In genomic region chr11:76860539-76861475, GRCh38 we compare ENCODE assay signal across 8 cellular contexts. TPM values are rescaled to one million over a fixed set of nuclear protein-coding genes. Genes with fewer than 3 reads are reported as not detected.
DNase-seq lines count a peak whose midpoint lies in the region; ATAC-seq lines count a peak whose summit lies in the region.

TSS of gene ACER3 (plus strand) at chr11:76860918. CDS start at chr11:76860977, 59 bp downstream.

- peak within 1 kb of the TSS; percentile 87 for H3K4me3 Mint-ChIP-seq in T-helper 17 cell

- H3K9me3 ChIP-seq in T-helper 17 cell (ENCODE audit: control insufficient read depth, low read length, poor library complexity, severe bottlenecking) (no peaks in the 10 kb centered on the region), right cardiac atrium (ENCODE audit: control insufficient read depth, low read length) (no peaks in the 10 kb centered on the region), aorta (ENCODE audit: control insufficient read depth, low read length) (no peaks in the 10 kb centered on the region)

- WGBS in right cardiac atrium: 2% methylated on average over 73 of the region's 73 CpGs
- WGBS in aorta, 2 donors: 1 to 3% methylated on average over 57 to 73 of the region's 73 CpGs

- peaks cover 25% of the 10 kb centered on the region for H3K4me1 Mint-ChIP-seq in T-helper 17 cell

- DNase-seq in NCI-H146 (lab: John Stamatoyannopoulos, UW) (peak; percentile 94), T-helper 17 cell (peak; percentile 71 to 90 (median 73)), amygdala (lab: John Stamatoyannopoulos, UW) (peak in 53 of 56 donors; percentile 34 to 94 (median 74)), right cardiac atrium (peak; percentile 93 to 98 (median 97)), renal cortical epithelial cell (ENCODE audit: low read depth) (peak; percentile 63), aorta (peak; percentile 95 to 97)

- intact Hi-C loops in right cardiac atrium (cut with DNase I) (no loop called here), aorta (cut with DNase I) (loop anchor here in 1 of 2 donors (5.0 kb wide), 1 partner anchor 54 kb away; no protein-coding TSS in a partner anchor)

- no peaks in the 10 kb centered on the region for H3K36me3 Mint-ChIP-seq in T-helper 17 cell (ENCODE audit: low read depth)

- peaks cover 5% of the 10 kb centered on the region for H3K4me1 ChIP-seq in right cardiac atrium (ENCODE audit: control insufficient read depth, insufficient read depth, low read length)
- H3K4me1 ChIP-seq in aorta (ENCODE audit: control insufficient read depth in 1 of 2, insufficient read depth in 2 of 2, low read length in 2 of 2): no peaks in the 10 kb centered on the region

- no peaks in the 10 kb centered on the region for H3K36me3 ChIP-seq in aorta (ENCODE audit: control insufficient read depth in 1 of 2, insufficient read depth in 2 of 2, low read length in 1 of 2)

- peak; percentile 98 for ATAC-seq in GM18498 (IDR thresholded peaks at IDR 0.05; ENCODE audit: unreplicated experiment)
- peak; percentile 94 for ATAC-seq in HG02852 (IDR thresholded peaks at IDR 0.05; ENCODE audit: unreplicated experiment)
- peak; percentile 99 for ATAC-seq in T-helper 17 cell
- peak; percentile 99 for ATAC-seq in right cardiac atrium
- ATAC-seq in aorta (ENCODE audit: low FRiP score): peak; percentile 97

- H3K27me3 Mint-ChIP-seq in T-helper 17 cell: no peaks in the 10 kb centered on the region

- H3K27ac ChIP-seq in right cardiac atrium (ENCODE audit: low read length) (peak within 1 kb of the TSS; percentile 80), aorta (ENCODE audit: low read depth in 1 of 2, low read length in 2 of 2) (peak within 1 kb of the TSS in 1 of 2 donors; percentile 48)

- H3K27me3 ChIP-seq in right cardiac atrium (ENCODE audit: control insufficient read depth, insufficient read depth): no peaks in the 10 kb centered on the region
- H3K27me3 ChIP-seq in aorta (ENCODE audit: control insufficient read depth in 1 of 2, insufficient read depth in 2 of 2, low read length in 1 of 2): no peaks in the 10 kb centered on the region

- H3K4me3 ChIP-seq in right cardiac atrium (ENCODE audit: low read length): peak within 1 kb of the TSS; percentile 67
- peak within 1 kb of the TSS; percentile 20 to 44 for H3K4me3 ChIP-seq in aorta (ENCODE audit: low read length in 2 of 2)

- peak within 1 kb of the TSS; percentile 83 for H3K27ac Mint-ChIP-seq in T-helper 17 cell

RNA-seq across cellular contexts. Expression of gene ACER3, which starts in this region (rescaled TPM):
- total RNA-seq in T-helper 17 cell: 10 to 100 TPM in 1 of 2 donors, 1 to 10 TPM in 1; 7.6 to 10.2 TPM
- total RNA-seq in right cardiac atrium: 10 to 100 TPM; 10.6 to 16.1 (median 12.9) TPM
- polyA plus RNA-seq in right cardiac atrium: 4.1 TPM
- total RNA-seq in renal cortical epithelial cell: 15.1 and 19.4 TPM in 2 replicates
- total RNA-seq in aorta: 10 to 100 TPM; 17.6 to 27.3 TPM
- 1 to 10 TPM; 3.6 to 4.3 TPM for polyA plus RNA-seq in aorta
